In the genomic region with DNA sequence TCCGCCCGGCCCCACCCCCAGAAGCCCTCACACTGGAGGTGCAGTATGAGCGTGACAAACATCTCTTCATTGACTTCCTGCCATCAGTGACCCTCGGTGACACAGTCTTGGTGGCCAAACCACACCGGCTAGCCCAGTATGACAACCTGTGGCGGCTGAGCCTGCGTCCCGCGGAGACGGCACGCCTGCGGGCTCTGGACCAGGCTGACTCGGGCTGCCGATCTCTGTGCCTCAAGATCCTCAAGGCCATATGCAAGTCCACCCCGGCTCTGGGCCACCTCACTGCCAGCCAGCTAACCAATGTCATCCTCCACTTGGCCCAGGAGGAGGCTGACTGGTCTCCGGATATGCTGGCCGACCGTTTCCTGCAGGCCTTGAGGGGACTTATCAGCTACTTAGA, we compare ENCODE assay signal across 17 cellular contexts. TPM values are rescaled to one million over a fixed set of nuclear protein-coding genes. Genes with fewer than 3 reads are reported as not detected.
DNase-seq lines count a peak whose midpoint lies in the region; ATAC-seq, FAIRE-seq and TF ChIP-seq lines count a peak whose summit lies in the region.
"Had no signal": no experiment of that assay in that cellular context is flagged by ENCODE, and none has a peak within 500 bp of the region (broad histone marks: within the 10 kb centered on the region; RNA-seq: fewer than 3 reads in every experiment).

No MANE protein-coding gene starts in this region.

- H3K4me1 ChIP-seq in K562 (replicated peaks in 1 of 2; ENCODE audit: control insufficient read depth in 2 of 2, insufficient read depth in 2 of 2, low read length in 2 of 2), result peaks cover 10 to 13% of the 10 kb centered on the region in 2 experiments; a peak in 3 of 5 replicates

- ATAC-seq in K562, result no peak
- no peak for ATAC-seq in GM18861 (IDR thresholded peaks at IDR 0.05; ENCODE audit: unreplicated experiment)

- no peaks in the 10 kb centered on the region for H3K27me3 ChIP-seq in K562 (ENCODE audit: control insufficient read depth in 2 of 2, insufficient read depth in 2 of 2, low read length in 2 of 2)
- H3K27me3 ChIP-seq: BE2C had no signal

- in situ Hi-C loops in K562 (cut with MboI), result no loop called here

- H3K36me3 Mint-ChIP-seq in activated T-cell treated with anti-CD3 and anti-CD28 coated beads, Interleukin-2, amount 50 U/mL, for 24 hours (ENCODE audit: low read depth), result peaks cover 95% of the 10 kb centered on the region
- peaks cover 16% of the 10 kb centered on the region for H3K36me3 Mint-ChIP-seq in neural crest cell (ENCODE audit: low read depth)

- CTCF ChIA-PET in K562 (lab: Yijun Ruan, JAX; ENCODE audit: low intra/inter-chr PET ratio), result interaction anchor here (1.7 kb wide), 1 partner anchor 20 kb away, joined by 8 read pairs; no protein-coding TSS in a partner anchor

- H3K4me2 ChIP-seq in K562 (ENCODE audit: insufficient read depth, low read length), result no peak overlapping the region

- no peak overlapping the region for H2AFZ ChIP-seq in K562 (ENCODE audit: low read depth, low read length)
- H2AFZ ChIP-seq: GM23248 had no signal

- no peaks in the 10 kb centered on the region for H3K9me3 ChIP-seq in K562 (replicated peaks; ENCODE audit: control insufficient read depth, insufficient read depth, low read depth, low read length)
- H3K9me3 ChIP-seq: BE2C had no signal

- H4K20me1 ChIP-seq in K562 (replicated peaks; ENCODE audit: control insufficient read depth, insufficient read depth, low read length), result peaks cover 9% of the 10 kb centered on the region

- H3K27me3 Mint-ChIP-seq in activated T-cell treated with anti-CD3 and anti-CD28 coated beads, Interleukin-2, amount 50 U/mL, for 24 hours, result no peaks in the 10 kb centered on the region
- no peaks in the 10 kb centered on the region for H3K27me3 Mint-ChIP-seq in neural crest cell (ENCODE audit: low read depth)

- DNase-seq in activated T-cell treated with anti-CD3 and anti-CD28 coated beads, Interleukin-2, amount 50 U/mL, for 24 hours, result no peak
- no peak for DNase-seq in activated T-cell treated with anti-CD3 and anti-CD28 coated beads, Interleukin-2, amount 50 U/mL, for 48 hours
- no peak for DNase-seq in K562 (ENCODE audit: extremely low read depth in 1 of 4, low spot score in 3 of 4)
- DNase-seq in neural crest cell (ENCODE audit: low read depth, low spot score), result no peak
- no peak for DNase-seq in GF-D8 (lab: John Stamatoyannopoulos, UW)
- DNase-seq: 8988T, DMS79, NCI-H1930, NCI-H526 treated with DMSO at 0.1 percent for 48 hours, SIG-M5 had no signal

- no peak overlapping the region for H3K4me3 ChIP-seq in K562
- H3K4me3 ChIP-seq: GM23248 had no signal

- peaks cover 87% of the 10 kb centered on the region for H3K36me3 ChIP-seq in K562 (ENCODE audit: control insufficient read depth, insufficient read depth, low read length)

- peaks cover 54% of the 10 kb centered on the region for H3K79me2 ChIP-seq in K562 (ENCODE audit: control insufficient read depth, insufficient read depth, low read length)

- H3K9me1 ChIP-seq in K562 (ENCODE audit: control insufficient read depth, insufficient read depth, low read length), result no peaks in the 10 kb centered on the region

- TF ChIP-seq CTCF in K562 (IDR thresholded peaks at IDR 0.05 in 2 of 3, conservative IDR thresholded peaks at IDR 0.05 in 1 of 3; ENCODE audit: insufficient read depth in 2 of 3, low read depth in 1 of 3, low read length in 3 of 3) (no peak), neural crest cell (conservative IDR thresholded peaks at IDR 0.05) (no peak)

- no TSS peak for BruUV-seq in K562 (replicated peaks; lab: Mats Ljungman, UMichigan)

- H3K4me1 Mint-ChIP-seq in activated T-cell treated with anti-CD3 and anti-CD28 coated beads, Interleukin-2, amount 50 U/mL, for 24 hours (ENCODE audit: low read depth), result peaks cover 53% of the 10 kb centered on the region
- peaks cover 9% of the 10 kb centered on the region for H3K4me1 Mint-ChIP-seq in neural crest cell

- peak overlapping the region; percentile 24 for H3K27ac Mint-ChIP-seq in activated T-cell treated with anti-CD3 and anti-CD28 coated beads, Interleukin-2, amount 50 U/mL, for 24 hours
- H3K27ac Mint-ChIP-seq in neural crest cell (ENCODE audit: unreplicated experiment), result no peak overlapping the region
- H3K27ac Mint-ChIP-seq: CD8-positive, alpha-beta T cell had no signal

- no peaks in the 10 kb centered on the region for H3K9me3 Mint-ChIP-seq in activated T-cell treated with anti-CD3 and anti-CD28 coated beads, Interleukin-2, amount 50 U/mL, for 24 hours
- H3K9me3 Mint-ChIP-seq in neural crest cell, result no peaks in the 10 kb centered on the region
- H3K9me3 Mint-ChIP-seq: CD8-positive, alpha-beta T cell had no signal

- H3K27ac ChIP-seq in K562 (ENCODE audit: extremely low read depth, low read depth, low read length), result no peak overlapping the region
- H3K27ac ChIP-seq: GM23248 had no signal

- no peak for FAIRE-seq in K562 (lab: Jason Lieb, UNC)
- FAIRE-seq: G401.6, GM18507, RCC 7860 had no signal

- no peak for TF ChIP-seq EP300 in K562 (IDR thresholded peaks at IDR 0.05; ENCODE audit: low read length)

- H3K9ac ChIP-seq in K562 (ENCODE audit: insufficient read depth in 1 of 2, low read depth in 2 of 2, low read length in 2 of 2), result peak overlapping the region in 1 of 2 experiments; percentile 6; a peak in 1 of 4 replicates
- H3K9ac ChIP-seq: GM23248 had no signal

- WGBS in K562 (ENCODE audit: insufficient coverage, low coverage, missing lambda C conversion rate), result 96% methylated on average over 16 of the region's 18 CpGs

- POLR2A ChIA-PET in K562 (lab: Yijun Ruan, JAX), result interaction anchor here (1.0 to 2.1 kb wide), 3 partner anchors 12 to 197 kb away, joined by 3 to 6 read pairs (median 3); a partner anchor contains a TSS

- no peak overlapping the region for H3K4me3 Mint-ChIP-seq in activated T-cell treated with anti-CD3 and anti-CD28 coated beads, Interleukin-2, amount 50 U/mL, for 24 hours
- H3K4me3 Mint-ChIP-seq in neural crest cell, result peak overlapping the region; percentile 27
- H3K4me3 Mint-ChIP-seq: CD8-positive, alpha-beta T cell had no signal

- no peak for TF ChIP-seq RAD21 in K562 (CRISPR knock-in tag; conservative IDR thresholded peaks at IDR 0.05 in 1 of 2, IDR thresholded peaks at IDR 0.05 in 1 of 2)

- intact Hi-C loops in K562 (cut with micrococcal nuclease), result no loop called here

- TF ChIP-seq POLR2A in K562 (conservative IDR thresholded peaks at IDR 0.05), result no peak

RNA-seq across cellular contexts. Expression of a gene that starts 6.6 kb away (rescaled TPM):
- total RNA-seq in K562 (2011; cell fraction: chromatin; rRNA removed; ENCODE audit: low replicate concordance), result 183 and 296 TPM in 2 replicates
- 255 and 271 TPM in 2 replicates for total RNA-seq in K562 (2011; cell fraction: nucleolus; rRNA removed)
- 227 and 246 TPM in 2 replicates for total RNA-seq in K562 (2011; cell fraction: nucleoplasm; rRNA removed)
- total RNA-seq in K562 (2014; rRNA removed), result 311 and 355 TPM in 2 replicates
- total RNA-seq in K562 (2014; rRNA removed; fragmentation: Illumina TruSeq; extraction: Trizol), result 320 and 405 TPM in 2 replicates
- 153 and 156 TPM in 2 replicates for total RNA-seq in K562 (2015; rRNA removed; fragmentation: Illumina TruSeq; extraction: Trizol)
- 308 and 361 TPM in 2 replicates for total RNA-seq in K562 (2021)
- polyA plus RNA-seq in K562 (2011; rRNA removed), result 669 and 756 TPM in 2 replicates
- 757 and 998 TPM in 2 replicates for polyA plus RNA-seq in K562 (2011; cell fraction: cytosol; rRNA removed)
- polyA plus RNA-seq in K562 (2011; cell fraction: nucleus; rRNA removed), result 651 and 768 TPM in 2 replicates
- 264 and 832 TPM in 2 replicates for polyA plus RNA-seq in K562 (2012)
- polyA plus RNA-seq in K562 (2014; fragmentation: Illumina TruSeq; extraction: Trizol), result 528 and 598 TPM in 2 replicates
- 100 to 1,000 TPM in 1 of 2 experiments, 10 to 100 TPM in 1; 93.1 to 125 TPM for polyA plus RNA-seq in K562 (2014; fragmentation: Nextera tagmentation; extraction: Ambion mirVana)
- polyA plus RNA-seq in K562 (2014; rRNA removed), result 638 and 723 TPM in 2 replicates
- polyA minus RNA-seq in K562 (2011; rRNA and poly(A)+ RNA removed), result 190 and 217 TPM in 2 replicates
- 89.9 and 115 TPM in 2 replicates for polyA minus RNA-seq in K562 (2011; cell fraction: cytosol; rRNA and poly(A)+ RNA removed)
- 99.2 and 197 TPM in 2 replicates for polyA minus RNA-seq in K562 (2011; cell fraction: nucleus; rRNA and poly(A)+ RNA removed)
- 363 and 364 TPM in 2 replicates for total RNA-seq in neural crest cell

RNA-seq across cellular contexts. Expression of a gene that starts 11.7 kb away (rescaled TPM):
- 31.0 and 48.3 TPM in 2 replicates for total RNA-seq in K562 (2011; cell fraction: chromatin; rRNA removed; ENCODE audit: low replicate concordance)
- 30.9 and 36.7 TPM in 2 replicates for total RNA-seq in K562 (2011; cell fraction: nucleolus; rRNA removed)
- 33.9 and 34.4 TPM in 2 replicates for total RNA-seq in K562 (2011; cell fraction: nucleoplasm; rRNA removed)
- 25.5 and 28.3 TPM in 2 replicates for total RNA-seq in K562 (2014; rRNA removed)
- 28.6 and 29.0 TPM in 2 replicates for total RNA-seq in K562 (2014; rRNA removed; fragmentation: Illumina TruSeq; extraction: Trizol)
- 26.8 and 27.1 TPM in 2 replicates for total RNA-seq in K562 (2015; rRNA removed; fragmentation: Illumina TruSeq; extraction: Trizol)
- total RNA-seq in K562 (2021), result 51.8 and 54.3 TPM in 2 replicates
- polyA plus RNA-seq in K562 (2011; rRNA removed), result 20.0 and 21.7 TPM in 2 replicates
- polyA plus RNA-seq in K562 (2011; cell fraction: cytosol; rRNA removed), result 23.2 and 29.6 TPM in 2 replicates
- polyA plus RNA-seq in K562 (2011; cell fraction: nucleus; rRNA removed), result 13.3 and 18.3 TPM in 2 replicates
- 23.3 and 33.4 TPM in 2 replicates for polyA plus RNA-seq in K562 (2012)
- polyA plus RNA-seq in K562 (2014; fragmentation: Illumina TruSeq; extraction: Trizol), result 37.7 and 40.8 TPM in 2 replicates
- 10 to 100 TPM; 10.9 to 13.1 TPM for polyA plus RNA-seq in K562 (2014; fragmentation: Nextera tagmentation; extraction: Ambion mirVana)
- 23.6 and 29.1 TPM in 2 replicates for polyA plus RNA-seq in K562 (2014; rRNA removed)
- 31.6 and 37.3 TPM in 2 replicates for polyA minus RNA-seq in K562 (2011; rRNA and poly(A)+ RNA removed)
- polyA minus RNA-seq in K562 (2011; cell fraction: cytosol; rRNA and poly(A)+ RNA removed), result 23.3 and 24.0 TPM in 2 replicates
- polyA minus RNA-seq in K562 (2011; cell fraction: nucleus; rRNA and poly(A)+ RNA removed), result 13.6 and 15.8 TPM in 2 replicates
- 43.3 and 45.0 TPM in 2 replicates for total RNA-seq in neural crest cell

RNA-seq across cellular contexts. Expression of a gene that starts 18.8 kb away (rescaled TPM):
- total RNA-seq in K562 (2011; cell fraction: chromatin; rRNA removed; ENCODE audit: low replicate concordance), result 27.9 and 59.9 TPM in 2 replicates
- 57.2 and 59.7 TPM in 2 replicates for total RNA-seq in K562 (2011; cell fraction: nucleolus; rRNA removed)
- total RNA-seq in K562 (2011; cell fraction: nucleoplasm; rRNA removed), result 42.7 and 46.9 TPM in 2 replicates
- total RNA-seq in K562 (2014; rRNA removed) (223 and 264 TPM in 2 replicates), K562 (2014; rRNA removed; fragmentation: Illumina TruSeq; extraction: Trizol) (33.0 and 44.9 TPM in 2 replicates), K562 (2015; rRNA removed; fragmentation: Illumina TruSeq; extraction: Trizol) (84.3 and 93.3 TPM in 2 replicates), K562 (2021) (109 and 110 TPM in 2 replicates), neural crest cell (67.5 and 72.6 TPM in 2 replicates)
- polyA plus RNA-seq in K562 (2011; rRNA removed) (75.6 and 90.4 TPM in 2 replicates), K562 (2014; fragmentation: Illumina TruSeq; extraction: Trizol) (29.0 and 64.7 TPM in 2 replicates), K562 (2014; fragmentation: Nextera tagmentation; extraction: Ambion mirVana) (1 to 10 TPM; 3.0 to 8.2 TPM), K562 (2014; rRNA removed) (216 and 229 TPM in 2 replicates)
- polyA plus RNA-seq in K562 (2011; cell fraction: cytosol; rRNA removed), result 89.9 and 177 TPM in 2 replicates
- 53.3 and 77.5 TPM in 2 replicates for polyA plus RNA-seq in K562 (2011; cell fraction: nucleus; rRNA removed)
- 85.4 and 89.3 TPM in 2 replicates for polyA plus RNA-seq in K562 (2012)
- polyA minus RNA-seq in K562 (2011; rRNA and poly(A)+ RNA removed), result 12.0 and 12.6 TPM in 2 replicates
- polyA minus RNA-seq in K562 (2011; cell fraction: cytosol; rRNA and poly(A)+ RNA removed), result 14.5 and 18.6 TPM in 2 replicates
- polyA minus RNA-seq in K562 (2011; cell fraction: nucleus; rRNA and poly(A)+ RNA removed), result 16.3 and 27.0 TPM in 2 replicates

RNA-seq across cellular contexts. Expression of a gene that starts 56.8 kb away (rescaled TPM):
- 3.5 and 12.7 TPM in 2 replicates for total RNA-seq in K562 (2011; cell fraction: chromatin; rRNA removed; ENCODE audit: low replicate concordance)
- 3.9 and 6.0 TPM in 2 replicates for total RNA-seq in K562 (2011; cell fraction: nucleolus; rRNA removed)
- 3.4 and 3.6 TPM in 2 replicates for total RNA-seq in K562 (2011; cell fraction: nucleoplasm; rRNA removed)
- total RNA-seq in K562 (2014; rRNA removed), result 0.24 and 0.32 TPM in 2 replicates
- 0.06 and 0.07 TPM in 2 replicates for total RNA-seq in K562 (2014; rRNA removed; fragmentation: Illumina TruSeq; extraction: Trizol)
- total RNA-seq in K562 (2015; rRNA removed; fragmentation: Illumina TruSeq; extraction: Trizol), result 0.11 TPM in 2 replicates
- 0.45 and 0.78 TPM in 2 replicates for total RNA-seq in K562 (2021)
- 0.22 and 0.79 TPM in 2 replicates for polyA plus RNA-seq in K562 (2011; rRNA removed)
- 0.13 and 1.0 TPM in 2 replicates for polyA plus RNA-seq in K562 (2011; cell fraction: cytosol; rRNA removed)
- 1.9 and 12.3 TPM in 2 replicates for polyA plus RNA-seq in K562 (2011; cell fraction: nucleus; rRNA removed)
- 0.56 and 0.90 TPM in 2 replicates for polyA plus RNA-seq in K562 (2012)
- polyA plus RNA-seq in K562 (2014; fragmentation: Illumina TruSeq; extraction: Trizol), result 0.30 and 0.31 TPM in 2 replicates
- under 1 TPM in 1 of 2 experiments, not detected in 1; 0.01 TPM for polyA plus RNA-seq in K562 (2014; fragmentation: Nextera tagmentation; extraction: Ambion mirVana)
- 0.31 and 0.41 TPM in 2 replicates for polyA plus RNA-seq in K562 (2014; rRNA removed)
- 0.09 and 0.74 TPM in 2 replicates for polyA minus RNA-seq in K562 (2011; rRNA and poly(A)+ RNA removed)
- 0.27 and 1.0 TPM in 2 replicates for polyA minus RNA-seq in K562 (2011; cell fraction: cytosol; rRNA and poly(A)+ RNA removed)
- polyA minus RNA-seq in K562 (2011; cell fraction: nucleus; rRNA and poly(A)+ RNA removed), result 0.56 and 2.4 TPM in 2 replicates
- total RNA-seq in neural crest cell, result 0.07 TPM in 2 replicates
- total RNA-seq: GM23248 had no signal
- polyA plus RNA-seq: GM23248 had no signal

RNA-seq across cellular contexts. Expression of a gene that starts 57.0 kb away (rescaled TPM):
- total RNA-seq in K562 (2011; cell fraction: chromatin; rRNA removed; ENCODE audit: low replicate concordance), result 6.4 and 13.2 TPM in 2 replicates
- total RNA-seq in K562 (2011; cell fraction: nucleolus; rRNA removed), result 12.2 and 15.0 TPM in 2 replicates
- 10.2 and 10.6 TPM in 2 replicates for total RNA-seq in K562 (2011; cell fraction: nucleoplasm; rRNA removed)
- total RNA-seq in K562 (2014; rRNA removed) (4.6 and 5.7 TPM in 2 replicates), K562 (2014; rRNA removed; fragmentation: Illumina TruSeq; extraction: Trizol) (2.8 and 3.5 TPM in 2 replicates), K562 (2015; rRNA removed; fragmentation: Illumina TruSeq; extraction: Trizol) (4.3 and 4.6 TPM in 2 replicates), K562 (2021) (11.4 and 11.5 TPM in 2 replicates), neural crest cell (20.3 and 23.5 TPM in 2 replicates)
- polyA plus RNA-seq in K562 (2011; rRNA removed) (6.6 and 6.8 TPM in 2 replicates), K562 (2014; fragmentation: Illumina TruSeq; extraction: Trizol) (4.2 and 5.4 TPM in 2 replicates), K562 (2014; fragmentation: Nextera tagmentation; extraction: Ambion mirVana) (under 1 TPM; 0.10 to 0.18 TPM), K562 (2014; rRNA removed) (6.0 and 7.0 TPM in 2 replicates)
- polyA plus RNA-seq in K562 (2011; cell fraction: cytosol; rRNA removed), result 8.2 and 17.9 TPM in 2 replicates
- 6.0 and 12.6 TPM in 2 replicates for polyA plus RNA-seq in K562 (2011; cell fraction: nucleus; rRNA removed)
- polyA plus RNA-seq in K562 (2012), result 4.6 and 7.2 TPM in 2 replicates
- 10.3 and 15.4 TPM in 2 replicates for polyA minus RNA-seq in K562 (2011; rRNA and poly(A)+ RNA removed)
- 18.6 and 19.4 TPM in 2 replicates for polyA minus RNA-seq in K562 (2011; cell fraction: cytosol; rRNA and poly(A)+ RNA removed)
- 4.6 and 5.1 TPM in 2 replicates for polyA minus RNA-seq in K562 (2011; cell fraction: nucleus; rRNA and poly(A)+ RNA removed)
- total RNA-seq: GM23248 had no signal
- polyA plus RNA-seq: GM23248 had no signal
